In genomic region chr16:57447142-57447962, GRCh38 we compare ENCODE assay signal across 8 cellular contexts. TPM values are rescaled to one million over a fixed set of nuclear protein-coding genes. Genes with fewer than 3 reads are reported as not detected.
DNase-seq lines count a peak whose midpoint lies in the region; ATAC-seq, FAIRE-seq and TF ChIP-seq lines count a peak whose summit lies in the region.

Gene CIAPIN1 (minus strand): TSS chr16:57447385. CDS start chr16:57440928, 6,457 bp downstream.
Gene COQ9 (plus strand): TSS chr16:57447479. CDS start chr16:57447506, 27 bp downstream.

- peak within 1 kb of the TSS; percentile 94 for H3K4me3 ChIP-seq in bronchial epithelial cell (ENCODE audit: low read depth, low read length)

- H3K9me3 Mint-ChIP-seq in WTC11, result no peaks in the 10 kb centered on the region
- no peaks in the 10 kb centered on the region for H3K9me3 Mint-ChIP-seq in immature natural killer cell

- H3K27me3 Mint-ChIP-seq in WTC11 (ENCODE audit: low read depth) (no peaks in the 10 kb centered on the region), immature natural killer cell (ENCODE audit: low read depth in 3 of 3) (peaks cover 0 to 1% (median 0%) of the 10 kb centered on the region in 3 donors)

- ATAC-seq in GM18909 (IDR thresholded peaks at IDR 0.05; ENCODE audit: poor library complexity, unreplicated experiment) (peak; percentile 98), HG03159 (IDR thresholded peaks at IDR 0.05; ENCODE audit: unreplicated experiment) (peak; percentile 98), WTC11 (peak; percentile 99)

- H3K27me3 ChIP-seq in bronchial epithelial cell (ENCODE audit: control insufficient read depth, insufficient read depth, low read length), result no peaks in the 10 kb centered on the region

- peaks cover 22% of the 10 kb centered on the region for H3K36me3 Mint-ChIP-seq in WTC11
- H3K36me3 Mint-ChIP-seq in immature natural killer cell, result peaks cover 4 to 7% (median 6%) of the 10 kb centered on the region in 3 donors

- H3K4me1 Mint-ChIP-seq in WTC11 (peaks cover 13% of the 10 kb centered on the region), immature natural killer cell (peaks cover 16 to 33% of the 10 kb centered on the region in 2 donors)

- FAIRE-seq in bronchial epithelial cell (lab: Jason Lieb, UNC), result no peak

- H3K27ac Mint-ChIP-seq in WTC11 (peak within 1 kb of the TSS; percentile 32), immature natural killer cell (peak within 1 kb of the TSS; percentile 80 to 93 (median 85))

- peak; percentile 96 for DNase-seq in AG08395 (ENCODE audit: low spot score)
- DNase-seq in NCI-H226, result peak; percentile 94
- peak; percentile 92 for DNase-seq in WTC11 (ENCODE audit: low spot score)
- peak; percentile 84 for DNase-seq in bronchial epithelial cell (ENCODE audit: low read depth)
- peak; percentile 88 to 91 (median 91) for DNase-seq in immature natural killer cell
- peak; percentile 78 for DNase-seq in smooth muscle cell of the brain vasculature (ENCODE audit: low read depth, low spot score)

- no peak for TF ChIP-seq CTCF in WTC11 (IDR thresholded peaks at IDR 0.05)
- TF ChIP-seq CTCF in bronchial epithelial cell (IDR thresholded peaks at IDR 0.05; ENCODE audit: insufficient read depth, low read length, severe bottlenecking), result no peak

- H3K4me3 Mint-ChIP-seq in WTC11, result peak within 1 kb of the TSS; percentile 91
- peak within 1 kb of the TSS; percentile 89 to 91 (median 90) for H3K4me3 Mint-ChIP-seq in immature natural killer cell

- peaks cover 6% of the 10 kb centered on the region for H3K36me3 ChIP-seq in bronchial epithelial cell (ENCODE audit: control insufficient read depth, insufficient read depth, low read length)

- POLR2A ChIA-PET in WTC11 (lab: Charles Lee), result interaction anchor here (0.6 to 1.3 kb wide), 7 partner anchors 15 to 149 kb away, joined by 3 to 9 read pairs (median 3); partner anchors contain the start of gene POLR2C

- CTCF ChIA-PET in WTC11 (lab: Charles Lee), result interaction anchor here (0.7 to 3.8 kb wide), 13 partner anchors 9 to 355 kb away, joined by 3 to 36 read pairs (median 5); partner anchors contain the start of genes CCL17, CPNE2 and POLR2C

TF ChIP-seq in WTC11, 78 proteins besides CTCF, POLR2A, EP300 and RAD21 (continues in another document):
- TF ChIP-seq CBFB (CRISPR knock-in tag; IDR thresholded peaks at IDR 0.05; ENCODE audit: low read depth), result peak; percentile 92; the same call in 1 of the 2 replicates
- no peak; the same call in 1 of the 2 replicates for TF ChIP-seq ELF4 (CRISPR knock-in tag; IDR thresholded peaks at IDR 0.05; ENCODE audit: low read depth)
- TF ChIP-seq ETV6 (CRISPR knock-in tag; IDR thresholded peaks at IDR 0.05), result peak; percentile 94
- TF ChIP-seq FOXK1 (CRISPR knock-in tag; IDR thresholded peaks at IDR 0.05), result peak; percentile 83; the same call in 1 of the 2 replicates
- no peak for TF ChIP-seq OVOL2 (CRISPR knock-in tag; IDR thresholded peaks at IDR 0.05; ENCODE audit: borderline replicate concordance)
- TF ChIP-seq MAX (CRISPR knock-in tag; IDR thresholded peaks at IDR 0.05), result peak; percentile 86; the same call in 1 of the 2 replicates
- peak; percentile 89 for TF ChIP-seq ZBTB21 (CRISPR knock-in tag; IDR thresholded peaks at IDR 0.05; ENCODE audit: borderline replicate concordance)
- TF ChIP-seq CREB1 (CRISPR knock-in tag; IDR thresholded peaks at IDR 0.05), result peak; percentile 86
- 0 out of 2 replicates have a peak, but pooled peaks have one; percentile 92 for TF ChIP-seq STAT6 (CRISPR knock-in tag; conservative IDR thresholded peaks at IDR 0.05; ENCODE audit: low read depth)
- peak; percentile 52 for TF ChIP-seq USF2 (CRISPR knock-in tag; IDR thresholded peaks at IDR 0.05)
- peak; percentile 84 for TF ChIP-seq SP1 (CRISPR knock-in tag; conservative IDR thresholded peaks at IDR 0.05)
- no peak for TF ChIP-seq ZMAT4 (CRISPR knock-in tag; IDR thresholded peaks at IDR 0.05)
- peak; percentile 82 for TF ChIP-seq GABPB1 (CRISPR knock-in tag; IDR thresholded peaks at IDR 0.05)
- peak; percentile 59; the same call in 1 of the 2 replicates for TF ChIP-seq MYBL2 (CRISPR knock-in tag; IDR thresholded peaks at IDR 0.05)
- 0 out of 2 replicates have a peak, but pooled peaks have one; percentile 46 for TF ChIP-seq E2F5 (CRISPR knock-in tag; IDR thresholded peaks at IDR 0.05)
- TF ChIP-seq JUN (CRISPR knock-in tag; IDR thresholded peaks at IDR 0.05), result peak; percentile 80; the same call in 1 of the 2 replicates
- peak; percentile 96 for TF ChIP-seq ESRRA (CRISPR knock-in tag; IDR thresholded peaks at IDR 0.05; ENCODE audit: borderline replicate concordance)
- peak; percentile 75; the same call in 1 of the 2 replicates for TF ChIP-seq ATF1 (CRISPR knock-in tag; IDR thresholded peaks at IDR 0.05)
- TF ChIP-seq RELA (CRISPR knock-in tag; IDR thresholded peaks at IDR 0.05; ENCODE audit: borderline replicate concordance), result peak; percentile 39; the same call in 1 of the 2 replicates
- TF ChIP-seq ZBTB43 (CRISPR knock-in tag; IDR thresholded peaks at IDR 0.05), result no peak

RNA-seq across cellular contexts. Expression of gene CIAPIN1, which starts in this region (rescaled TPM):
- 85.9 to 94.7 TPM (median 87.9 TPM) in 3 replicates for total RNA-seq in WTC11 (2021)
- total RNA-seq in bronchial epithelial cell, result 71.3 and 81.2 TPM in 2 replicates
- polyA plus RNA-seq in immature natural killer cell, result 10 to 100 TPM; 65.9 to 98.5 (median 68.3) TPM

RNA-seq across cellular contexts. Expression of gene COQ9, which starts in this region (rescaled TPM):
- total RNA-seq in WTC11 (2021) (39.2 to 40.2 TPM (median 39.8 TPM) in 3 replicates), bronchial epithelial cell (59.5 and 88.7 TPM in 2 replicates)
- 10 to 100 TPM; 14.6 to 30.3 (median 24.6) TPM for polyA plus RNA-seq in immature natural killer cell

Comparison
In these comparisons a context has a peak if more than half of its experiments do, and no peak if none do; other contexts are left out.
1. Peak in every context shown above with its lines: DNase-seq, ATAC-seq and H3K4me3 ChIP-seq.